In genomic region chr17:39973496-39973895, GRCh38 we compare ENCODE assay signal across 21 cellular contexts. TPM values are rescaled to one million over a fixed set of nuclear protein-coding genes. Genes with fewer than 3 reads are reported as not detected.
"Had no signal": no experiment of that assay in that cellular context is flagged by ENCODE, and none has a peak within 500 bp of the region (broad histone marks: within the 10 kb centered on the region; RNA-seq: fewer than 3 reads in every experiment).

No MANE protein-coding gene starts in this region.

- H3K9me3 Mint-ChIP-seq: activated B cell treated with CpG ODN at 0.5 μM for 24 hours; activated CD8-positive, alpha-beta T cell treated with anti-CD3 and anti-CD28 coated beads for 36 hours; activated naive CD4-positive, alpha-beta T cell treated with anti-CD3 and anti-CD28 coated beads, Interleukin-2, amount 50 U/mL, for 72 hours; brain; effector memory CD8-positive, alpha-beta T cell; memory B cell; naive thymus-derived CD8-positive, alpha-beta T cell; stimulated activated memory B cell treated with anti-CD40 and anti-IgM and Interleukin-4, amounts not matched to agents 10 μg/mL and 1 μg/mL and 100 μg/mL, for 72 hours had no signal

- H3K9me3 ChIP-seq: left lung had no signal

- DNase-seq: activated B cell treated with CpG ODN at 0.5 μM for 24 hours; activated CD4-positive, alpha-beta T cell treated with anti-CD3 and anti-CD28 coated beads for 48 hours; activated CD8-positive, alpha-beta T cell treated with anti-CD3 and anti-CD28 coated beads for 36 hours; activated effector memory CD4-positive, alpha-beta T cell treated with anti-CD3 and anti-CD28 coated beads, Interleukin-2, amount 50 U/mL, for 16 hours; activated T-cell treated with anti-CD3 and anti-CD28 coated beads, Interleukin-2, amount 50 U/mL, for 48 hours; amniotic stem cell; dermis blood vessel endothelial cell; effector memory CD8-positive, alpha-beta T cell; islet precursor cell; naive thymus-derived CD8-positive, alpha-beta T cell; posterior cingulate gyrus; retina had no signal

- H3K27ac Mint-ChIP-seq: activated B cell treated with CpG ODN at 0.5 μM for 24 hours; activated CD8-positive, alpha-beta T cell treated with anti-CD3 and anti-CD28 coated beads for 36 hours; activated naive CD4-positive, alpha-beta T cell treated with anti-CD3 and anti-CD28 coated beads, Interleukin-2, amount 50 U/mL, for 72 hours; brain; effector memory CD8-positive, alpha-beta T cell; memory B cell; stimulated activated memory B cell treated with anti-CD40 and anti-IgM and Interleukin-4, amounts not matched to agents 10 μg/mL and 1 μg/mL and 100 μg/mL, for 72 hours had no signal

- H3K4me3 Mint-ChIP-seq: activated B cell treated with CpG ODN at 0.5 μM for 24 hours; activated CD8-positive, alpha-beta T cell treated with anti-CD3 and anti-CD28 coated beads for 36 hours; effector memory CD8-positive, alpha-beta T cell; memory B cell; naive thymus-derived CD8-positive, alpha-beta T cell; stimulated activated memory B cell treated with anti-CD40 and anti-IgM and Interleukin-4, amounts not matched to agents 10 μg/mL and 1 μg/mL and 100 μg/mL, for 72 hours had no signal

- H3K27me3 ChIP-seq: left lung had no signal

- H3K36me3 ChIP-seq: left lung had no signal

- ATAC-seq: activated CD8-positive, alpha-beta T cell treated with anti-CD3 and anti-CD28 coated beads for 36 hours; activated naive CD4-positive, alpha-beta T cell treated with anti-CD3 and anti-CD28 coated beads, Interleukin-2, amount 50 U/mL, for 72 hours; effector memory CD8-positive, alpha-beta T cell; left lung; naive thymus-derived CD8-positive, alpha-beta T cell; stimulated activated memory B cell treated with anti-CD40 and anti-IgM and Interleukin-4, amounts not matched to agents 10 μg/mL and 1 μg/mL and 100 μg/mL, for 72 hours had no signal

- H3K4me1 Mint-ChIP-seq: activated B cell treated with CpG ODN at 0.5 μM for 24 hours; brain; memory B cell; stimulated activated memory B cell treated with anti-CD40 and anti-IgM and Interleukin-4, amounts not matched to agents 10 μg/mL and 1 μg/mL and 100 μg/mL, for 72 hours had no signal

- H3K36me3 Mint-ChIP-seq: activated naive CD4-positive, alpha-beta T cell treated with anti-CD3 and anti-CD28 coated beads, Interleukin-2, amount 50 U/mL, for 72 hours; brain; memory B cell; naive thymus-derived CD8-positive, alpha-beta T cell; stimulated activated memory B cell treated with anti-CD40 and anti-IgM and Interleukin-4, amounts not matched to agents 10 μg/mL and 1 μg/mL and 100 μg/mL, for 72 hours had no signal

- H3K4me3 ChIP-seq: left lung had no signal

RNA-seq across cellular contexts. Expression of gene GSDMA, which starts 10.7 kb away (rescaled TPM):
- total RNA-seq: activated B cell treated with CpG ODN at 0.5 μM for 24 hours; dermis blood vessel endothelial cell; mucosa of gallbladder; naive thymus-derived CD8-positive, alpha-beta T cell had no signal

RNA-seq across cellular contexts. Expression of gene CSF3, which starts 41.7 kb away (rescaled TPM):
- total RNA-seq: activated B cell treated with CpG ODN at 0.5 μM for 24 hours; activated CD8-positive, alpha-beta T cell treated with anti-CD3 and anti-CD28 coated beads for 36 hours; activated naive CD4-positive, alpha-beta T cell treated with anti-CD3 and anti-CD28 coated beads, Interleukin-2, amount 50 U/mL, for 72 hours; epithelial cell of proximal tubule; mucosa of gallbladder; naive thymus-derived CD8-positive, alpha-beta T cell; T-helper 2 cell treated with Interferon-gamma antibody and Interleukin-4, amounts not matched to agents 100 ng/mL and 5 ng/mL, for 36 hours; urinary bladder had no signal
- polyA plus RNA-seq: naive thymus-derived CD8-positive, alpha-beta T cell had no signal

RNA-seq across cellular contexts. Expression of gene LRRC3C, which starts 46.0 kb away (rescaled TPM):
- total RNA-seq: activated B cell treated with CpG ODN at 0.5 μM for 24 hours; activated CD8-positive, alpha-beta T cell treated with anti-CD3 and anti-CD28 coated beads for 36 hours; activated naive CD4-positive, alpha-beta T cell treated with anti-CD3 and anti-CD28 coated beads, Interleukin-2, amount 50 U/mL, for 72 hours; dermis blood vessel endothelial cell; epithelial cell of proximal tubule; left lung; mucosa of gallbladder; T-helper 2 cell treated with Interferon-gamma antibody and Interleukin-4, amounts not matched to agents 100 ng/mL and 5 ng/mL, for 36 hours; urinary bladder had no signal
- polyA plus RNA-seq: naive thymus-derived CD8-positive, alpha-beta T cell; urinary bladder had no signal
